Comparison of ENCODE assay signal across 23 cellular contexts in the genomic region with DNA sequence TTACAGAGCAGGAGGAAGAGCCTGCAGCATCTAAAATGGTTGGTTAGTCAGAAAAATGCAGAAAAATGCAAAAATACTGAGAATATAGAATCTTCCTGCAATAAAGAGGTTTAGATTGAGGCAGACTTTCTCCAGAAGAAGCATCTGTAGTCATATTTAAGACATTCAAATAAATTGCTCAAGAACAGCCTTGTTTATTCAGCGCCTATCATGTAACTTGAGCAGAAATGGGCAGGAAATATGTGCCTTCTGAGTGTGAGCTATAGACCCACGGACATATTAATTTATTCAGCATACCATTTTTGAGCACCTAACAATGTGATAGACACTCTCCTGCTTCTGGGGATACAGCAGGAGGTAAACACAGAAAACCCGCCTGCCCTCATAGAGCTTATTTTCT.
DNase-seq lines count a peak whose midpoint lies in the region; ATAC-seq and TF ChIP-seq lines count a peak whose summit lies in the region.
"Had no signal": no experiment of that assay in that cellular context is flagged by ENCODE, and none has a peak within 500 bp of the region (broad histone marks: within the 10 kb centered on the region; RNA-seq: fewer than 3 reads in every experiment).

No MANE protein-coding gene starts in this region.

- H3K9me1 ChIP-seq in IMR-90 (ENCODE audit: insufficient read depth, low read length), result peaks cover 11% of the 10 kb centered on the region

- peaks cover 61% of the 10 kb centered on the region for H3K4me1 Mint-ChIP-seq in activated naive CD4-positive, alpha-beta T cell treated with anti-CD3 and anti-CD28 coated beads for 36 hours (ENCODE audit: low read depth)
- H3K4me1 Mint-ChIP-seq in activated naive CD4-positive, alpha-beta T cell treated with anti-CD3 and anti-CD28 coated beads, Interleukin-2, amount 10 ng/mL, durations not matched to agents 7 days and 5 days, result peaks cover 48% of the 10 kb centered on the region

- no peak overlapping the region for H3K27ac ChIP-seq in IMR-90 (ENCODE audit: insufficient read depth, low read length)
- H3K27ac ChIP-seq in gastrocnemius medialis, result no peak overlapping the region
- H3K27ac ChIP-seq: body of pancreas, hepatocyte, tibial nerve had no signal

- H3K27me3 Mint-ChIP-seq in activated naive CD4-positive, alpha-beta T cell treated with anti-CD3 and anti-CD28 coated beads for 36 hours (ENCODE audit: low read depth), result no peaks in the 10 kb centered on the region
- H3K27me3 Mint-ChIP-seq in activated naive CD4-positive, alpha-beta T cell treated with anti-CD3 and anti-CD28 coated beads, Interleukin-2, amount 10 ng/mL, durations not matched to agents 7 days and 5 days, result peaks cover 4% of the 10 kb centered on the region
- H3K27me3 Mint-ChIP-seq: activated B cell treated with CpG ODN at 0.5 μM for 24 hours; CD4-positive, alpha-beta T cell had no signal

- H3K14ac ChIP-seq in IMR-90 (replicated peaks; ENCODE audit: low read depth, low read length), result no peak overlapping the region

- H3K4me1 ChIP-seq in IMR-90 (ENCODE audit: control insufficient read depth, insufficient read depth, low read length) (peaks cover 14% of the 10 kb centered on the region), skeletal muscle satellite cell (ENCODE audit: control insufficient read depth, insufficient read depth, low read length) (peaks cover 51% of the 10 kb centered on the region), gastrocnemius medialis (no peaks in the 10 kb centered on the region)
- H3K4me1 ChIP-seq: tibial nerve had no signal

- no peak overlapping the region for H3K56ac ChIP-seq in IMR-90 (ENCODE audit: extremely low read depth, insufficient read depth, low read length)

- no CpG with 5 or more reads among the region's 3 CpGs for WGBS in IMR-90 (ENCODE audit: extremely low coverage in 2 of 2, insufficient read length in 1 of 2), 2 experiments

- 0 out of 4 replicates have a peak overlapping the region, but pooled peaks of 1 of the 2 experiments have one; percentile 30 for H4K8ac ChIP-seq in IMR-90 (ENCODE audit: low read depth in 2 of 2, low read length in 2 of 2)

- no peak for DNase-seq in activated naive CD4-positive, alpha-beta T cell treated with anti-CD3 and anti-CD28 coated beads for 36 hours
- DNase-seq in activated naive CD4-positive, alpha-beta T cell treated with anti-CD3 and anti-CD28 coated beads, Interleukin-2, amount 10 ng/mL, durations not matched to agents 7 days and 5 days, result no peak
- DNase-seq in IMR-90 (no peak), choroid plexus epithelial cell (ENCODE audit: low read depth) (peak; percentile 75), NCI-H1092 treated with DMSO at 0.1 percent for 48 hours (lab: John Stamatoyannopoulos, UW) (no peak), gastrocnemius medialis (no peak)
- DNase-seq in activated CD8-positive, alpha-beta memory T cell treated with anti-CD3 and anti-CD28 coated beads for 24 hours, result no peak
- DNase-seq: activated B cell treated with CpG ODN at 0.5 μM for 24 hours; activated CD4-positive, alpha-beta T cell treated with anti-CD3 and anti-CD28 coated beads, Interleukin-2, amount 50 U/mL, for 48 hours; body of pancreas; CD4-positive, alpha-beta T cell; cerebellar nuclear complex; DND-41; NCI-H1092; NCI-H1694 treated with DMSO at 0.1 percent for 48 hours; RPMI8226; stimulated activated CD4-positive, alpha-beta T cell treated with anti-CD3 and anti-CD28 coated beads, Interleukin-1b, Interleukin-23, amount 100 ng/mL, for 48 hours had no signal

- no peaks in the 10 kb centered on the region for H3K79me1 ChIP-seq in IMR-90 (ENCODE audit: low read depth in 1 of 2, low read length in 2 of 2)

- H4K91ac ChIP-seq in IMR-90 (ENCODE audit: insufficient read depth, low read depth, low read length), result no peak overlapping the region

- no peak overlapping the region for H2BK20ac ChIP-seq in IMR-90 (ENCODE audit: low read depth, low read length)

- dilution Hi-C loops in IMR-90 (cut with HindIII; ENCODE audit: low sequenced_read_pairs, unreplicated experiment), result no loop called here

- H3K27me3 ChIP-seq in IMR-90 (ENCODE audit: control insufficient read depth, insufficient read depth, low read length) (no peaks in the 10 kb centered on the region), skeletal muscle satellite cell (ENCODE audit: control insufficient read depth, insufficient read depth, low read length) (no peaks in the 10 kb centered on the region), gastrocnemius medialis (no peaks in the 10 kb centered on the region)
- H3K27me3 ChIP-seq: body of pancreas, hepatocyte, SJSA1, tibial nerve had no signal

- no peak for ATAC-seq in IMR-90 (ENCODE audit: low read depth)
- no peak for ATAC-seq in gastrocnemius medialis
- ATAC-seq: body of pancreas, GM23338 had no signal

- no peak for TF ChIP-seq RAD21 in IMR-90 (IDR thresholded peaks at IDR 0.05; ENCODE audit: low read length)

- POLR2A ChIA-PET in IMR-90 (lab: Charles Lee; ENCODE audit: unreplicated experiment), result no interaction called here

- H3K27ac Mint-ChIP-seq in activated naive CD4-positive, alpha-beta T cell treated with anti-CD3 and anti-CD28 coated beads for 36 hours, result peak overlapping the region; percentile 92
- no peak overlapping the region for H3K27ac Mint-ChIP-seq in activated naive CD4-positive, alpha-beta T cell treated with anti-CD3 and anti-CD28 coated beads, Interleukin-2, amount 10 ng/mL, durations not matched to agents 7 days and 5 days
- H3K27ac Mint-ChIP-seq: activated B cell treated with CpG ODN at 0.5 μM for 24 hours; CD4-positive, alpha-beta T cell; GM23338 had no signal

- TF ChIP-seq CTCF in IMR-90 (conservative IDR thresholded peaks at IDR 0.05; ENCODE audit: low read depth, low read length) (no peak), choroid plexus epithelial cell (conservative IDR thresholded peaks at IDR 0.05; ENCODE audit: low read depth, low read length) (no peak), gastrocnemius medialis (IDR thresholded peaks at IDR 0.05 in 4 of 5, conservative IDR thresholded peaks at IDR 0.05 in 1 of 5) (no peak)

- H3K36me3 ChIP-seq in IMR-90 (ENCODE audit: control insufficient read depth, insufficient read depth, low read length) (no peaks in the 10 kb centered on the region), skeletal muscle satellite cell (ENCODE audit: insufficient read depth, low read length) (no peaks in the 10 kb centered on the region), gastrocnemius medialis (no peaks in the 10 kb centered on the region)
- H3K36me3 ChIP-seq: SJSA1, tibial nerve had no signal

- H2BK120ac ChIP-seq in IMR-90 (ENCODE audit: low read depth, low read length), result 0 out of 2 replicates have a peak overlapping the region, but pooled peaks have one; percentile 6

- H3K9ac ChIP-seq in IMR-90 (ENCODE audit: low read depth, low read length) (no peak overlapping the region), skeletal muscle satellite cell (ENCODE audit: low read depth, low read length) (peak overlapping the region; percentile 5)

- TF ChIP-seq POLR2A in IMR-90 (IDR thresholded peaks at IDR 0.05; ENCODE audit: low read depth, low read length), result no peak
- no peak for TF ChIP-seq POLR2A in gastrocnemius medialis (IDR thresholded peaks at IDR 0.05)

- no peak overlapping the region for H3K4me2 ChIP-seq in IMR-90 (ENCODE audit: low read depth, low read length)
- no peak overlapping the region for H3K4me2 ChIP-seq in skeletal muscle satellite cell (ENCODE audit: low read length)
- H3K4me2 ChIP-seq: GM23338, hepatocyte had no signal

- H2BK5ac ChIP-seq in IMR-90 (ENCODE audit: low read depth, low read length, poor library complexity, severe bottlenecking), result peak overlapping the region; percentile 14

- H2BK15ac ChIP-seq in IMR-90 (ENCODE audit: low read depth, low read length), result peak overlapping the region; percentile 80; the same call in 1 of the 3 replicates

- H3K4me3 ChIP-seq in IMR-90 (ENCODE audit: insufficient read depth, low read depth, low read length) (no peak overlapping the region), choroid plexus epithelial cell (ENCODE audit: low read depth, low read length) (no peak overlapping the region), skeletal muscle satellite cell (ENCODE audit: low read length) (no peak overlapping the region), gastrocnemius medialis (no peak overlapping the region)
- H3K4me3 ChIP-seq: body of pancreas, GM23338, hepatocyte, lung, SJSA1, tibial nerve had no signal

- H2AK5ac ChIP-seq in IMR-90 (ENCODE audit: low read depth, low read length), result no peak overlapping the region

- 0 out of 2 replicates have a peak, but pooled peaks cover 2% of the 10 kb centered on the region for H3K9me3 ChIP-seq in IMR-90 (ENCODE audit: control insufficient read depth, insufficient read depth, low read length)
- H3K9me3 ChIP-seq in skeletal muscle satellite cell (replicated peaks; ENCODE audit: low read length), result no peaks in the 10 kb centered on the region
- no peaks in the 10 kb centered on the region for H3K9me3 ChIP-seq in gastrocnemius medialis
- H3K9me3 ChIP-seq: body of pancreas, SJSA1, tibial nerve had no signal

- peaks cover 3% of the 10 kb centered on the region for H3K9me3 Mint-ChIP-seq in activated naive CD4-positive, alpha-beta T cell treated with anti-CD3 and anti-CD28 coated beads for 36 hours
- H3K9me3 Mint-ChIP-seq in activated naive CD4-positive, alpha-beta T cell treated with anti-CD3 and anti-CD28 coated beads, Interleukin-2, amount 10 ng/mL, durations not matched to agents 7 days and 5 days, result no peaks in the 10 kb centered on the region
- H3K9me3 Mint-ChIP-seq: CD4-positive, alpha-beta T cell; GM23338 had no signal

- no peak overlapping the region for H3K23ac ChIP-seq in IMR-90 (ENCODE audit: low read depth, low read length)

- H2AFZ ChIP-seq in IMR-90 (replicated peaks; ENCODE audit: low read length, poor library complexity), result no peak overlapping the region
- H2AFZ ChIP-seq: GM23338, hepatocyte had no signal

- intact Hi-C loops in activated naive CD4-positive, alpha-beta T cell treated with anti-CD3 and anti-CD28 coated beads for 36 hours (cut with micrococcal nuclease), result loop anchor here (10.0 kb wide), 1 partner anchor 409 kb away; no protein-coding TSS in a partner anchor
- intact Hi-C loops in IMR-90 (cut with micrococcal nuclease) (no loop called here), gastrocnemius medialis (cut with DNase I; ENCODE audit: low total_unique reads) (no loop called here)

- no peak overlapping the region for H2AK9ac ChIP-seq in IMR-90 (replicated peaks; ENCODE audit: low read depth, low read length, poor library complexity)

- BruUV-seq in IMR-90 (replicated peaks; lab: Mats Ljungman, UMichigan), result no TSS peak

- H4K5ac ChIP-seq in IMR-90 (ENCODE audit: low read depth, low read length), result peak overlapping the region; percentile 7; the same call in 1 of the 2 replicates

- H3K4me3 Mint-ChIP-seq in activated naive CD4-positive, alpha-beta T cell treated with anti-CD3 and anti-CD28 coated beads for 36 hours, result no peak overlapping the region
- no peak overlapping the region for H3K4me3 Mint-ChIP-seq in activated naive CD4-positive, alpha-beta T cell treated with anti-CD3 and anti-CD28 coated beads, Interleukin-2, amount 10 ng/mL, durations not matched to agents 7 days and 5 days
- H3K4me3 Mint-ChIP-seq: activated B cell treated with CpG ODN at 0.5 μM for 24 hours; CD4-positive, alpha-beta T cell; GM23338 had no signal

- peak overlapping the region; percentile 43; the same call in 1 of the 2 replicates for H3K18ac ChIP-seq in IMR-90 (ENCODE audit: low read depth, low read length)

- H3K4ac ChIP-seq in IMR-90 (ENCODE audit: low read depth, low read length), result no peak overlapping the region

- H4K20me1 ChIP-seq in IMR-90 (ENCODE audit: insufficient read depth, low read length), result no peaks in the 10 kb centered on the region

- in situ Hi-C loops in IMR-90 (cut with MboI; ENCODE audit: low sequenced_read_pairs), result no loop called here
- in situ Hi-C loops in gastrocnemius medialis (cut with MboI; ENCODE audit: low sequenced_read_pairs in 4 of 4), result no loop called here

- H3K36me3 Mint-ChIP-seq in activated naive CD4-positive, alpha-beta T cell treated with anti-CD3 and anti-CD28 coated beads for 36 hours (ENCODE audit: low read depth), result no peaks in the 10 kb centered on the region
- H3K36me3 Mint-ChIP-seq in activated naive CD4-positive, alpha-beta T cell treated with anti-CD3 and anti-CD28 coated beads, Interleukin-2, amount 10 ng/mL, durations not matched to agents 7 days and 5 days, result no peaks in the 10 kb centered on the region

- CTCF ChIA-PET in activated naive CD4-positive, alpha-beta T cell treated with anti-CD3 and anti-CD28 coated beads for 36 hours (lab: Charles Lee), result no interaction called here
- CTCF ChIA-PET in activated naive CD4-positive, alpha-beta T cell treated with anti-CD3 and anti-CD28 coated beads, Interleukin-2, amount 10 ng/mL, durations not matched to agents 7 days and 5 days (lab: Charles Lee), result no interaction called here
- CTCF ChIA-PET in IMR-90 (lab: Yijun Ruan, JAX), result interaction anchor here (0.7 kb wide), 1 partner anchor 118 kb away, joined by 3 read pairs; no protein-coding TSS in a partner anchor
